In the genomic region with DNA sequence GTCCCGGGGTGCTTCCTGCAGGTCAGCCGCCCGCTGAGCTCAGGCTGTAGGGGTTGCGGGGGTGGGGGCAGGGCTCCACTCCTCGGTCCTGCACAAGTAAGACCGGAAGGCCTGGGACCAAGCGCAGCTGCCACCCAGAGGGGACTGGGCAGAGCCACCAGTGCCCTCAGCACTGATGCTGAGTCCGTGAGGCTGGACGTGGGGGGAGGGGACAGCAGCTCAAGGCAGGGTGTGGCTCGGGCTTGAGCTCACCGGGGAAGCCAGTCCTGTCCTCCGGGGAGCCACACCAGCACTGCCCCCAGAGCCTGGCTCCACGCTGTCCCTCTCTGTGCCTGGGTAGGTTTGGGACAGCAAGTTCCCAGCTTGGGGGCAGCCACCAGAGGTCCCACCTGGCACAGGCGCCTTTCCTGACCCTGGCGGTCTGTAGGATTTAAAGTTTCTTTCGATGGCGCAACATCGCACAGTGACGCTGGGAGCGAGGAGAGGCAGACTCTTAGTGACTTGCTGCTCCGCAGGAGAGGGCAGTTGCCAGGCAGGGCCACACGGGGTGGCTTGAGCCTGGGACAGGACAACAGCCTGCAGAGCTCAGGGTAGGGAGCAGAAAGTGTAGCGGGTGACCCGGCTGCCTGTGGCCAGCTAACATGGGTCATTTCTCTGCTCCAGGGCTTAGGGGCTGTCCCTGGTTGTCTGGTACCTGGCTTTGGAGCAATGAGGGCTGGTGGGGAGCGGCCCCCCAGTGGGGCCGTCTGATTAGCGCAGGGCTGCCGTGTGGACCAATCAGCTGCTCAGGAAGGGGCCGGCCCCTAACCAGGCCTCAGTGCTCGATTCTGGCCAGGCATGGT, we compare ENCODE assay signal across 1 cellular context.
TF ChIP-seq lines count a peak whose summit lies in the region.

No MANE protein-coding gene starts in this region.

TF ChIP-seq in IMR-90, 13 proteins besides CTCF, POLR2A, EP300 and RAD21:
- no peak for TF ChIP-seq BHLHE40 (IDR thresholded peaks at IDR 0.05; ENCODE audit: low read depth, low read length)
- TF ChIP-seq CEBPB (IDR thresholded peaks at IDR 0.05; ENCODE audit: low read depth, low read length): peak; percentile 11; the same call in 1 of the 2 replicates
- TF ChIP-seq, protein P1, sequence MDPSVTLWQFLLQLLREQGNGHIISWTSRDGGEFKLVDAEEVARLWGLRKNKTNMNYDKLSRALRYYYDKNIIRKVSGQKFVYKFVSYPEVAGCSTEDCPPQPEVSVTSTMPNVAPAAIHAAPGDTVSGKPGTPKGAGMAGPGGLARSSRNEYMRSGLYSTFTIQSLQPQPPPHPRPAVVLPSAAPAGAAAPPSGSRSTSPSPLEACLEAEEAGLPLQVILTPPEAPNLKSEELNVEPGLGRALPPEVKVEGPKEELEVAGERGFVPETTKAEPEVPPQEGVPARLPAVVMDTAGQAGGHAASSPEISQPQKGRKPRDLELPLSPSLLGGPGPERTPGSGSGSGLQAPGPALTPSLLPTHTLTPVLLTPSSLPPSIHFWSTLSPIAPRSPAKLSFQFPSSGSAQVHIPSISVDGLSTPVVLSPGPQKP (IDR thresholded peaks at IDR 0.05; ENCODE audit: borderline replicate concordance, low read depth, low read length): no peak
